1 cellular context compared by ENCODE assay signal in genomic region chr6:41677430-41678045, GRCh38.
TF ChIP-seq lines count a peak whose summit lies in the region.

No MANE protein-coding gene starts in this region.

TF ChIP-seq in H1, 55 proteins besides CTCF, POLR2A, EP300 and RAD21:
- TF ChIP-seq ASH2L (IDR thresholded peaks at IDR 0.05; ENCODE audit: low read length): peak; percentile 33
- TF ChIP-seq YY1 (IDR thresholded peaks at IDR 0.05; ENCODE audit: low read depth, low read length): peak; percentile 76
- TF ChIP-seq SP4 (IDR thresholded peaks at IDR 0.05; ENCODE audit: low read length): no peak
TF ChIP-seq in H1: peak in this region for 2.
